In genomic region chr3:112602217-112602838, GRCh38 we compare ENCODE assay signal across 12 cellular contexts. TPM values are rescaled to one million over a fixed set of nuclear protein-coding genes. Genes with fewer than 3 reads are reported as not detected.
DNase-seq lines count a peak whose midpoint lies in the region; ATAC-seq and TF ChIP-seq lines count a peak whose summit lies in the region.
"Had no signal": no experiment of that assay in that cellular context is flagged by ENCODE, and none has a peak within 500 bp of the region (broad histone marks: within the 10 kb centered on the region; RNA-seq: fewer than 3 reads in every experiment).

No MANE protein-coding gene starts in this region.

- no peaks in the 10 kb centered on the region for H3K79me2 ChIP-seq in osteoblast (ENCODE audit: insufficient read depth, low read length)

- no peak overlapping the region for H2AFZ ChIP-seq in osteoblast (ENCODE audit: low read length)

- H3K36me3 ChIP-seq in osteoblast (ENCODE audit: insufficient read depth, low read length): peaks cover 77% of the 10 kb centered on the region
- H3K36me3 ChIP-seq: SJCRH30 had no signal

- H3K4me2 ChIP-seq in osteoblast (ENCODE audit: insufficient read depth, low read length): no peak overlapping the region

- no peak for DNase-seq in activated T-helper 1 cell treated with anti-CD3 and anti-CD28 coated beads, Interleukin-12 subunit alpha, Interleukin-12 subunit beta, Interleukin-2, Interleukin-4 antibody, amounts not matched to agents 30 ng/mL and 10 ng/mL and 1 ng/mL, durations not matched to agents 14 hours and 24 hours and 36 hours (ENCODE audit: low spot score)
- DNase-seq in osteoblast (ENCODE audit: insufficient read length, low spot score, missing footprints): no peak
- DNase-seq in HK-2 (ENCODE audit: unreplicated experiment): no peak
- DNase-seq in hippocampal formation (lab: John Stamatoyannopoulos, UW): no peak
- DNase-seq in HT-29 (ENCODE audit: low spot score): no peak
- DNase-seq: foreskin melanocyte, NCI-H1105, SJCRH30 had no signal

- H3K9me3 ChIP-seq in osteoblast (ENCODE audit: low read depth, low read length): no peaks in the 10 kb centered on the region
- H3K9me3 ChIP-seq: SJCRH30 had no signal

- intact Hi-C loops in activated T-helper 1 cell treated with anti-CD3 and anti-CD28 coated beads, Interleukin-12 subunit alpha, Interleukin-12 subunit beta, Interleukin-2, Interleukin-4 antibody, amounts not matched to agents 30 ng/mL and 10 ng/mL and 1 ng/mL, durations not matched to agents 14 hours and 24 hours and 36 hours (cut with micrococcal nuclease): loop anchor here (1.0 to 2.0 kb wide), 2 partner anchors 20 to 39 kb away; no protein-coding TSS in a partner anchor

- H3K4me3 Mint-ChIP-seq in activated T-helper 1 cell treated with anti-CD3 and anti-CD28 coated beads, Interleukin-12 subunit alpha, Interleukin-12 subunit beta, Interleukin-2, Interleukin-4 antibody, amounts not matched to agents 30 ng/mL and 10 ng/mL and 1 ng/mL, durations not matched to agents 14 hours and 24 hours and 36 hours: no peak overlapping the region
- H3K4me3 Mint-ChIP-seq: dendritic cell treated with granulocyte-macrophage colony-stimulating factor and Interleukin-4, amounts not matched to agents 40 ng/mL and 50 ng/mL, for 4 days had no signal

- H3K27ac ChIP-seq in osteoblast (ENCODE audit: low read depth, low read length): no peak overlapping the region
- H3K27ac ChIP-seq: SJCRH30 had no signal

- peaks cover 4% of the 10 kb centered on the region for H3K27me3 Mint-ChIP-seq in activated T-helper 1 cell treated with anti-CD3 and anti-CD28 coated beads, Interleukin-12 subunit alpha, Interleukin-12 subunit beta, Interleukin-2, Interleukin-4 antibody, amounts not matched to agents 30 ng/mL and 10 ng/mL and 1 ng/mL, durations not matched to agents 14 hours and 24 hours and 36 hours (ENCODE audit: insufficient read depth)

- TF ChIP-seq CTCF in osteoblast (IDR thresholded peaks at IDR 0.05; ENCODE audit: extremely low read depth, low read depth, low read length): no peak

- peaks cover 31% of the 10 kb centered on the region for H3K4me1 Mint-ChIP-seq in activated T-helper 1 cell treated with anti-CD3 and anti-CD28 coated beads, Interleukin-12 subunit alpha, Interleukin-12 subunit beta, Interleukin-2, Interleukin-4 antibody, amounts not matched to agents 30 ng/mL and 10 ng/mL and 1 ng/mL, durations not matched to agents 14 hours and 24 hours and 36 hours (ENCODE audit: low read depth)

- H3K4me1 ChIP-seq in osteoblast (ENCODE audit: insufficient read depth, low read length): peaks cover 31% of the 10 kb centered on the region

- no peaks in the 10 kb centered on the region for H3K9me3 Mint-ChIP-seq in activated T-helper 1 cell treated with anti-CD3 and anti-CD28 coated beads, Interleukin-12 subunit alpha, Interleukin-12 subunit beta, Interleukin-2, Interleukin-4 antibody, amounts not matched to agents 30 ng/mL and 10 ng/mL and 1 ng/mL, durations not matched to agents 14 hours and 24 hours and 36 hours
- H3K9me3 Mint-ChIP-seq: dendritic cell treated with granulocyte-macrophage colony-stimulating factor and Interleukin-4, amounts not matched to agents 40 ng/mL and 50 ng/mL, for 4 days had no signal

- H3K27me3 ChIP-seq in osteoblast (ENCODE audit: insufficient read depth, low read length): no peaks in the 10 kb centered on the region
- H3K27me3 ChIP-seq: SJCRH30 had no signal

- no peaks in the 10 kb centered on the region for H3K36me3 Mint-ChIP-seq in activated T-helper 1 cell treated with anti-CD3 and anti-CD28 coated beads, Interleukin-12 subunit alpha, Interleukin-12 subunit beta, Interleukin-2, Interleukin-4 antibody, amounts not matched to agents 30 ng/mL and 10 ng/mL and 1 ng/mL, durations not matched to agents 14 hours and 24 hours and 36 hours (ENCODE audit: low read depth)

- ATAC-seq in GM18517 (IDR thresholded peaks at IDR 0.05; ENCODE audit: unreplicated experiment): peak; percentile 93
- ATAC-seq in GM19452 (IDR thresholded peaks at IDR 0.05; ENCODE audit: unreplicated experiment): peak; percentile 93
- ATAC-seq in HG02885 (IDR thresholded peaks at IDR 0.05; ENCODE audit: poor library complexity, unreplicated experiment): peak; percentile 82

- H3K27ac Mint-ChIP-seq in activated T-helper 1 cell treated with anti-CD3 and anti-CD28 coated beads, Interleukin-12 subunit alpha, Interleukin-12 subunit beta, Interleukin-2, Interleukin-4 antibody, amounts not matched to agents 30 ng/mL and 10 ng/mL and 1 ng/mL, durations not matched to agents 14 hours and 24 hours and 36 hours: peak overlapping the region; percentile 23
- H3K27ac Mint-ChIP-seq: dendritic cell treated with granulocyte-macrophage colony-stimulating factor and Interleukin-4, amounts not matched to agents 40 ng/mL and 50 ng/mL, for 4 days had no signal

- no peaks in the 10 kb centered on the region for H4K20me1 ChIP-seq in osteoblast (ENCODE audit: insufficient read depth, low read length)

- no peak overlapping the region for H3K4me3 ChIP-seq in osteoblast (ENCODE audit: insufficient read depth, low read length)
- H3K4me3 ChIP-seq: SJCRH30 had no signal

RNA-seq across cellular contexts. Expression of gene CCDC80, which starts 38.6 kb away (rescaled TPM):
- total RNA-seq in activated T-helper 1 cell treated with anti-CD3 and anti-CD28 coated beads, Interleukin-12 subunit alpha, Interleukin-12 subunit beta, Interleukin-2, Interleukin-4 antibody, amounts not matched to agents 30 ng/mL and 10 ng/mL and 1 ng/mL, durations not matched to agents 14 hours and 24 hours and 36 hours: 0.23 TPM in 1 of 2 replicates, not detected in the other
- total RNA-seq in osteoblast: 564 and 657 TPM in 2 replicates
- 0.29 and 0.41 TPM in 2 replicates for total RNA-seq in HT-29 (2014; rRNA removed; shearing (Covaris generic))

RNA-seq across cellular contexts. Expression of gene SLC35A5, which starts 40.5 kb away (rescaled TPM):
- 14.9 and 15.5 TPM in 2 replicates for total RNA-seq in activated T-helper 1 cell treated with anti-CD3 and anti-CD28 coated beads, Interleukin-12 subunit alpha, Interleukin-12 subunit beta, Interleukin-2, Interleukin-4 antibody, amounts not matched to agents 30 ng/mL and 10 ng/mL and 1 ng/mL, durations not matched to agents 14 hours and 24 hours and 36 hours
- total RNA-seq in osteoblast: 41.8 and 58.3 TPM in 2 replicates
- total RNA-seq in HT-29 (2014; rRNA removed; shearing (Covaris generic)): 11.7 and 14.8 TPM in 2 replicates

RNA-seq across cellular contexts. Expression of gene ATG3, which starts 40.6 kb away (rescaled TPM):
- total RNA-seq in activated T-helper 1 cell treated with anti-CD3 and anti-CD28 coated beads, Interleukin-12 subunit alpha, Interleukin-12 subunit beta, Interleukin-2, Interleukin-4 antibody, amounts not matched to agents 30 ng/mL and 10 ng/mL and 1 ng/mL, durations not matched to agents 14 hours and 24 hours and 36 hours: 66.2 and 69.8 TPM in 2 replicates
- total RNA-seq in osteoblast: 67.2 and 68.4 TPM in 2 replicates
- 92.1 and 103 TPM in 2 replicates for total RNA-seq in HT-29 (2014; rRNA removed; shearing (Covaris generic))

Comparison
In these comparisons a context has a peak if more than half of its experiments do, and no peak if none do; other contexts are left out.
1. RNA of gene CCDC80, which starts 38.6 kb away (total RNA-seq): 564 to 657 TPM in osteoblast; 0.29 to 0.41 TPM in HT-29 and 0.23 TPM in activated T-helper 1 cell treated with anti-CD3 and anti-CD28 coated beads, Interleukin-12 subunit alpha, Interleukin-12 subunit beta, Interleukin-2, Interleukin-4 antibody, amounts not matched to agents 30 ng/mL and 10 ng/mL and 1 ng/mL, durations not matched to agents 14 hours and 24 hours and 36 hours; every median in the first group is over 100 times any median in the second.
2. Peak in every context shown above with its lines, with median percentiles within 50 percentile points of each other: ATAC-seq.